ENCODE assay signal across 19 cellular contexts in the genomic region with DNA sequence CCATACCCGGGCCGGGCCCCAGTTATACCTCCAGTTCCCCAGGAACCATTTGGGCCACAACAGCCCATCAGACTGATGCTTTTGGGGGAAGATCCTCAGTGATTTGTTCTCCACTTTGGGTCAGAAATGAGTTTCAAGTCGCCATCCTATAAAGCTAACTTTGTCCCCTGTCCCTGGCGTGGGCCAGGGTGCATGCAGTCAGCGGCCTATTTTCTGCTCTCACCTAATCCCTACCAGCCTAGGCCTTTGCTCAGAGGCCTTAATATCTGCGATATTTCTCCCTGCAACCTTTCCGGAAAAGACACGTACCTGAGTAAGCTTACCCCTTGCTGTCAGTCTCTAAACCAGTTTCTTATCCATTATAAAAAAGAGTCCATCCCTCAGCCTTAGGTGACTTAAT. TPM values are rescaled to one million over a fixed set of nuclear protein-coding genes. Genes with fewer than 3 reads are reported as not detected.
DNase-seq lines count a peak whose midpoint lies in the region; ATAC-seq and TF ChIP-seq lines count a peak whose summit lies in the region.
"Had no signal": no experiment of that assay in that cellular context is flagged by ENCODE, and none has a peak within 500 bp of the region (broad histone marks: within the 10 kb centered on the region; RNA-seq: fewer than 3 reads in every experiment).

No MANE protein-coding gene starts in this region.

- 84 to 100% methylated on average over 2 to 6 of the region's 8 CpGs for WGBS in gastroesophageal sphincter (ENCODE audit: low coverage in 1 of 2), 2 donors
- 88 to 89% methylated on average over 7 to 8 of the region's 8 CpGs for WGBS in upper lobe of left lung, 2 donors

- POLR2A ChIA-PET in T-cell (lab: Charles Lee), result no interaction called here

- H3K36me3 Mint-ChIP-seq in stimulated activated naive CD8-positive, alpha-beta T cell treated with anti-CD3 and anti-CD28 coated beads, Interleukin-15, Interleukin-2, amounts not matched to agents 100 ng/mL and 50 ng/mL, for 24 hours (ENCODE audit: low read depth), result peaks cover 34% of the 10 kb centered on the region
- H3K36me3 Mint-ChIP-seq in T-cell, result peaks cover 4% of the 10 kb centered on the region

- no peaks in the 10 kb centered on the region for H3K9me3 Mint-ChIP-seq in stimulated activated naive CD8-positive, alpha-beta T cell treated with anti-CD3 and anti-CD28 coated beads, Interleukin-15, Interleukin-2, amounts not matched to agents 100 ng/mL and 50 ng/mL, for 24 hours
- no peaks in the 10 kb centered on the region for H3K9me3 Mint-ChIP-seq in T-cell
- H3K9me3 Mint-ChIP-seq: naive B cell had no signal

- H3K4me1 ChIP-seq in gastroesophageal sphincter (peaks cover 0 to 100% (median 47%) of the 10 kb centered on the region in 3 donors), upper lobe of left lung (peaks cover 5 to 40% (median 7%) of the 10 kb centered on the region in 4 donors)
- H3K4me1 ChIP-seq: parathyroid adenoma had no signal

- ATAC-seq in stimulated activated naive CD8-positive, alpha-beta T cell treated with anti-CD3 and anti-CD28 coated beads, Interleukin-15, Interleukin-2, amounts not matched to agents 100 U/mL and 50 U/mL, for 24 hours, result no peak
- no peak for ATAC-seq in T-cell (replicated peaks in 1 of 4)
- no peak for ATAC-seq in gastroesophageal sphincter
- ATAC-seq in upper lobe of left lung (ENCODE audit: low FRiP score in 2 of 2), result no peak

- TF ChIP-seq CTCF in gastroesophageal sphincter (IDR thresholded peaks at IDR 0.05) (no peak), upper lobe of left lung (IDR thresholded peaks at IDR 0.05) (no peak)

- peaks cover 96% of the 10 kb centered on the region for H3K4me1 Mint-ChIP-seq in stimulated activated naive CD8-positive, alpha-beta T cell treated with anti-CD3 and anti-CD28 coated beads, Interleukin-15, Interleukin-2, amounts not matched to agents 100 ng/mL and 50 ng/mL, for 24 hours (ENCODE audit: low read depth)
- H3K4me1 Mint-ChIP-seq in T-cell, result peaks cover 91 to 95% (median 95%) of the 10 kb centered on the region in 3 donors

- H3K4me3 ChIP-seq in gastroesophageal sphincter (no peak overlapping the region), upper lobe of left lung (no peak overlapping the region)
- H3K4me3 ChIP-seq: coronary artery, hepatocyte, suprapubic skin had no signal

- CTCF ChIA-PET in T-cell (lab: Charles Lee), result interaction anchor here (0.6 to 1.2 kb wide), 5 partner anchors 8 to 62 kb away, joined by 3 to 5 read pairs (median 4); no protein-coding TSS in a partner anchor

- no peak overlapping the region for H3K4me3 Mint-ChIP-seq in stimulated activated naive CD8-positive, alpha-beta T cell treated with anti-CD3 and anti-CD28 coated beads, Interleukin-15, Interleukin-2, amounts not matched to agents 100 ng/mL and 50 ng/mL, for 24 hours
- H3K4me3 Mint-ChIP-seq in T-cell, result peak overlapping the region; percentile 1 to 68 (median 56)

- H3K36me3 ChIP-seq in gastroesophageal sphincter (no peaks in the 10 kb centered on the region), upper lobe of left lung (no peaks in the 10 kb centered on the region)
- H3K36me3 ChIP-seq: suprapubic skin had no signal

- TF ChIP-seq POLR2A in gastroesophageal sphincter (IDR thresholded peaks at IDR 0.05) (no peak), upper lobe of left lung (IDR thresholded peaks at IDR 0.05) (no peak)

- H3K27me3 ChIP-seq in gastroesophageal sphincter (no peaks in the 10 kb centered on the region), upper lobe of left lung (no peaks in the 10 kb centered on the region)
- H3K27me3 ChIP-seq: hepatocyte, suprapubic skin had no signal

- H3K9me3 ChIP-seq in gastroesophageal sphincter (no peaks in the 10 kb centered on the region), upper lobe of left lung (no peaks in the 10 kb centered on the region)
- H3K9me3 ChIP-seq: suprapubic skin had no signal

- peak overlapping the region; percentile 27 for H3K27ac Mint-ChIP-seq in stimulated activated naive CD8-positive, alpha-beta T cell treated with anti-CD3 and anti-CD28 coated beads, Interleukin-15, Interleukin-2, amounts not matched to agents 100 ng/mL and 50 ng/mL, for 24 hours
- H3K27ac Mint-ChIP-seq in T-cell, result peak overlapping the region; percentile 92 to 95

- DNase-seq in stimulated activated naive CD8-positive, alpha-beta T cell treated with anti-CD3 and anti-CD28 coated beads, Interleukin-15, Interleukin-2, amounts not matched to agents 100 U/mL and 50 U/mL, for 24 hours, result no peak
- DNase-seq in T-cell (no peak), caudate nucleus (lab: John Stamatoyannopoulos, UW) (no peak), NCI-H2107 (lab: John Stamatoyannopoulos, UW) (no peak), upper lobe of left lung (no peak)
- DNase-seq: activated CD4-positive, alpha-beta T cell treated with anti-CD3 and anti-CD28 coated beads, Interleukin-2, amount 50 U/mL, for 4 hours; activated effector memory CD4-positive, alpha-beta T cell treated with Interleukin-2 at 50 U/mL for 16 hours; DMS53; islet precursor cell; naive B cell; NCI-H1694 treated with DMSO at 0.1 percent for 48 hours; NCI-H2227 treated with DMSO at 0.1 percent for 48 hours; stimulated activated CD4-positive, alpha-beta T cell treated with anti-CD3 and anti-CD28 coated beads, Interleukin-2, amount 100 ng/mL, for 48 hours had no signal

- no peaks in the 10 kb centered on the region for H3K27me3 Mint-ChIP-seq in stimulated activated naive CD8-positive, alpha-beta T cell treated with anti-CD3 and anti-CD28 coated beads, Interleukin-15, Interleukin-2, amounts not matched to agents 100 ng/mL and 50 ng/mL, for 24 hours
- no peaks in the 10 kb centered on the region for H3K27me3 Mint-ChIP-seq in T-cell

- TF ChIP-seq EP300 in gastroesophageal sphincter (IDR thresholded peaks at IDR 0.05) (no peak), upper lobe of left lung (IDR thresholded peaks at IDR 0.05) (no peak)

- peak overlapping the region; percentile 36 for H3K27ac ChIP-seq in caudate nucleus (ENCODE audit: low read depth, low read length)
- H3K27ac ChIP-seq in gastroesophageal sphincter, result peak overlapping the region in 1 of 4 donors; percentile 61
- no peak overlapping the region for H3K27ac ChIP-seq in upper lobe of left lung
- H3K27ac ChIP-seq: coronary artery, hepatocyte, parathyroid adenoma, suprapubic skin had no signal

RNA-seq across cellular contexts. Expression of gene DNMT3A, which starts 7.2 kb away (rescaled TPM):
- total RNA-seq in T-cell (100 to 1,000 TPM in 1 of 5 donors, 10 to 100 TPM in 4; 78.7 to 125 (median 93.2) TPM), gastroesophageal sphincter (10 to 100 TPM; 14.7 to 40.2 (median 18.3) TPM), upper lobe of left lung (10 to 100 TPM in 5 of 6 donors, 1 to 10 TPM in 1; 7.8 to 49.2 (median 30.4) TPM)
